In genomic region chr16:82755570-82756282, GRCh38 we compare ENCODE assay signal across 13 cellular contexts.
A peak's percentile ranks its signal among the peaks of the same experiment; 100 is the strongest.
DNase-seq lines count a peak whose midpoint lies in the region; ATAC-seq and TF ChIP-seq lines count a peak whose summit lies in the region.
"Had no signal": no experiment of that assay in that cellular context is flagged by ENCODE, and none has a peak within 500 bp of the region (broad histone marks: within the 10 kb centered on the region; RNA-seq: fewer than 3 reads in every experiment).

No MANE protein-coding gene starts in this region.

- H3K4me3 ChIP-seq in AG09309 (ENCODE audit: control insufficient read depth, low read depth, low read length) (no peak overlapping the region), LNCaP clone FGC (ENCODE audit: low read depth, low read length) (no peak overlapping the region), astrocyte of the cerebellum (ENCODE audit: low read depth, low read length) (no peak overlapping the region)
- H3K4me3 ChIP-seq: mucosa of descending colon, PC-9 had no signal

- no peaks in the 10 kb centered on the region for H3K36me3 Mint-ChIP-seq in memory B cell
- no peaks in the 10 kb centered on the region for H3K36me3 Mint-ChIP-seq in activated CD4-positive, alpha-beta memory T cell treated with anti-CD3 and anti-CD28 coated beads, Interleukin-2, amount 10 ng/mL, durations not matched to agents 7 days and 5 days (ENCODE audit: low read depth)

- H3K9me3 Mint-ChIP-seq in memory B cell: no peaks in the 10 kb centered on the region
- H3K9me3 Mint-ChIP-seq in activated CD4-positive, alpha-beta memory T cell treated with anti-CD3 and anti-CD28 coated beads, Interleukin-2, amount 10 ng/mL, durations not matched to agents 7 days and 5 days: no peaks in the 10 kb centered on the region
- H3K9me3 Mint-ChIP-seq: activated naive CD8-positive, alpha-beta T cell treated with anti-CD3 and anti-CD28 coated beads, Interleukin-2, amount 50 U/mL, for 24 hours had no signal

- peaks cover 16% of the 10 kb centered on the region for H3K4me1 Mint-ChIP-seq in memory B cell
- H3K4me1 Mint-ChIP-seq in activated CD4-positive, alpha-beta memory T cell treated with anti-CD3 and anti-CD28 coated beads, Interleukin-2, amount 10 ng/mL, durations not matched to agents 7 days and 5 days: peaks cover 4% of the 10 kb centered on the region
- H3K4me1 Mint-ChIP-seq: activated naive CD8-positive, alpha-beta T cell treated with anti-CD3 and anti-CD28 coated beads, Interleukin-2, amount 50 U/mL, for 24 hours had no signal

- POLR2A ChIA-PET in activated CD4-positive, alpha-beta memory T cell treated with anti-CD3 and anti-CD28 coated beads, Interleukin-2, amount 10 ng/mL, durations not matched to agents 7 days and 5 days (lab: Charles Lee): no interaction called here

- in situ Hi-C loops in astrocyte of the cerebellum (cut with HindIII; ENCODE audit: low sequenced_read_pairs) (no loop called here), GM13976 (cut with MboI; ENCODE audit: low sequenced_read_pairs, unreplicated experiment) (no loop called here)

- no peak for DNase-seq in AG09309 (ENCODE audit: low read depth)
- DNase-seq in LNCaP clone FGC (ENCODE audit: low read depth): no peak
- no peak for DNase-seq in astrocyte of the cerebellum (ENCODE audit: low read depth)
- DNase-seq in memory B cell (ENCODE audit: low spot score in 2 of 2): no peak
- DNase-seq in activated CD4-positive, alpha-beta memory T cell treated with anti-CD3 and anti-CD28 coated beads, Interleukin-2, amount 10 ng/mL, durations not matched to agents 7 days and 5 days: no peak
- DNase-seq in activated CD4-positive, alpha-beta T cell treated with anti-CD3 and anti-CD28 coated beads, Interleukin-2, amount 50 U/mL, for 1 hour: no peak
- DNase-seq in GM13976 (ENCODE audit: low spot score): no peak
- DNase-seq: activated naive CD8-positive, alpha-beta T cell treated with anti-CD3 and anti-CD28 coated beads, Interleukin-2, amount 50 U/mL, for 24 hours; C1 segment of cervical spinal cord; mucosa of descending colon; NCI-H1694 treated with DMSO at 0.1 percent for 48 hours had no signal

- H3K4me3 Mint-ChIP-seq in memory B cell: no peak overlapping the region
- H3K4me3 Mint-ChIP-seq in activated CD4-positive, alpha-beta memory T cell treated with anti-CD3 and anti-CD28 coated beads, Interleukin-2, amount 10 ng/mL, durations not matched to agents 7 days and 5 days: no peak overlapping the region
- H3K4me3 Mint-ChIP-seq: activated naive CD8-positive, alpha-beta T cell treated with anti-CD3 and anti-CD28 coated beads, Interleukin-2, amount 50 U/mL, for 24 hours had no signal

- CTCF ChIA-PET in activated CD4-positive, alpha-beta memory T cell treated with anti-CD3 and anti-CD28 coated beads, Interleukin-2, amount 10 ng/mL, durations not matched to agents 7 days and 5 days (lab: Charles Lee): interaction anchor here (1.0 kb wide), 1 partner anchor 116 kb away, joined by 3 read pairs; no protein-coding TSS in a partner anchor

- H3K27me3 Mint-ChIP-seq in memory B cell: no peaks in the 10 kb centered on the region
- H3K27me3 Mint-ChIP-seq in activated CD4-positive, alpha-beta memory T cell treated with anti-CD3 and anti-CD28 coated beads, Interleukin-2, amount 10 ng/mL, durations not matched to agents 7 days and 5 days: peaks cover 8% of the 10 kb centered on the region

- ATAC-seq in memory B cell (ENCODE audit: low read depth) (peak; percentile 80), HG03521 (IDR thresholded peaks at IDR 0.05; ENCODE audit: unreplicated experiment) (no peak)
- ATAC-seq: activated naive CD8-positive, alpha-beta T cell treated with anti-CD3 and anti-CD28 coated beads, Interleukin-2, amount 50 U/mL, for 24 hours; mucosa of descending colon had no signal

- TF ChIP-seq CTCF in AG09309 (IDR thresholded peaks at IDR 0.05; ENCODE audit: control insufficient read depth, insufficient read depth, low read depth, low read length, missing control alignments) (peak; percentile 19), LNCaP clone FGC (IDR thresholded peaks at IDR 0.05; ENCODE audit: control insufficient read depth, extremely low read depth, insufficient read depth) (0 out of 2 replicates have a peak, but pooled peaks have one; percentile 9), astrocyte of the cerebellum (IDR thresholded peaks at IDR 0.05; ENCODE audit: low read depth, low read length, missing control alignments) (peak; percentile 50), GM13976 (IDR thresholded peaks at IDR 0.05; ENCODE audit: borderline replicate concordance, control extremely low read depth, extremely low read depth, insufficient read depth, missing control alignments) (no peak)

- H3K27ac Mint-ChIP-seq in memory B cell: peak overlapping the region; percentile 80
- H3K27ac Mint-ChIP-seq in activated CD4-positive, alpha-beta memory T cell treated with anti-CD3 and anti-CD28 coated beads, Interleukin-2, amount 10 ng/mL, durations not matched to agents 7 days and 5 days: no peak overlapping the region
- H3K27ac Mint-ChIP-seq: activated naive CD8-positive, alpha-beta T cell treated with anti-CD3 and anti-CD28 coated beads, Interleukin-2, amount 50 U/mL, for 24 hours had no signal
